Comparison of ENCODE assay signal across 8 cellular contexts in the genomic region with DNA sequence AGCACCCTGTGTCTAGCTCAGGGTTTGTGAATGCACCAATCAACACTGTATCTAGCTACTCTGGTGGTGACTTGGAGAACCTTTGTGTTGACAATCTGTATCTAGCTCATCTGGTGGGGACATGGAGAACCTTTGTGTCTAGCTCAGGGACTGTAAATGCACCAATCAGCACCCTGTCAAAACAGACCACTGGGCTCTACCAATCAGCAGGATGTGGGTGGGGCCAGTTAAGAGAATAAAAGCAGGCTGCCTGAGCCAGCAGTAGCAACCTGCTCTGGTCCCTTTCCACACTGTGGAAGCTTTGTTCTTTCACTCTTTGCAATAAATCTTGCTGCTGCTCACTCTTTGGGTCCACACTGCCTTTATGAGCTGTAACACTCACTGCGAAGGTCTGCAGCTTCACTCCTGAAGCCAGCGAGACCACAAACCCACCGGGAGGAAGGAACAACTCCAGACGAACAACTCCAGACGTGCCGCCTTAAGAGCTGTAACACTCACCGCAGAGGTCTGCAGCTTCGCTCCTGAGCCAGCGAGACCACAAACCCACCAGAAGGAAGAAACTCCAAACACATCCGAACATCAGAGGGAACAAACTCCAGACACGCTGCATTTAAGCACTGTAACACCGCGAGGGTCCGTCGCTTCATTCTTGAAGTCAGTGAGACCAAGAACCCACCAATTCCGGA. TPM values are rescaled to one million over a fixed set of nuclear protein-coding genes. Genes with fewer than 3 reads are reported as not detected.
DNase-seq lines count a peak whose midpoint lies in the region; ATAC-seq and TF ChIP-seq lines count a peak whose summit lies in the region.
"Not testable (repeated sequence)": the region's sequence is repeated elsewhere in the genome, so short reads cannot be mapped to it uniquely, and the experiment has no call there.

No MANE protein-coding gene starts in this region.

- not testable (repeated sequence) for H3K27ac ChIP-seq in CD4-positive, alpha-beta T cell (ENCODE audit: low read depth, low read length)

- H3K27me3 Mint-ChIP-seq in CD4-positive, alpha-beta T cell; T-helper 17 cell; activated CD8-positive, alpha-beta T cell treated with anti-CD3 and anti-CD28 coated beads, Interleukin-2, amount 10 ng/mL, durations not matched to agents 7 days and 5 days (ENCODE audit: low read depth); activated naive CD4-positive, alpha-beta T cell treated with anti-CD3 and anti-CD28 coated beads for 36 hours (ENCODE audit: low read depth); effector memory CD8-positive, alpha-beta T cell; natural killer cell (ENCODE audit: low read depth in 2 of 2); stimulated activated naive CD8-positive, alpha-beta T cell treated with anti-CD3 and anti-CD28 coated beads, Interleukin-15, Interleukin-2, amounts not matched to agents 100 ng/mL and 50 ng/mL, for 24 hours: not testable (repeated sequence)

- peaks cover 10% of the 10 kb centered on the region for H3K4me1 Mint-ChIP-seq in CD4-positive, alpha-beta T cell (ENCODE audit: low read depth)
- H3K4me1 Mint-ChIP-seq in T-helper 17 cell; activated CD8-positive, alpha-beta T cell treated with anti-CD3 and anti-CD28 coated beads, Interleukin-2, amount 10 ng/mL, durations not matched to agents 7 days and 5 days (ENCODE audit: low read depth); activated naive CD4-positive, alpha-beta T cell treated with anti-CD3 and anti-CD28 coated beads for 36 hours (ENCODE audit: low read depth); effector memory CD8-positive, alpha-beta T cell (ENCODE audit: low read depth in 2 of 2); stimulated activated naive CD8-positive, alpha-beta T cell treated with anti-CD3 and anti-CD28 coated beads, Interleukin-15, Interleukin-2, amounts not matched to agents 100 ng/mL and 50 ng/mL, for 24 hours (ENCODE audit: low read depth): not testable (repeated sequence)
- H3K4me1 Mint-ChIP-seq in natural killer cell, result peaks cover 10 to 11% of the 10 kb centered on the region in 2 donors

- DNase-seq in CD4-positive, alpha-beta T cell, result peak in 2 of 10 experiments; percentile 10 to 15
- peak; percentile 82 for DNase-seq in KBM-7
- DNase-seq in T-helper 17 cell; effector memory CD8-positive, alpha-beta T cell; natural killer cell: not testable (repeated sequence)
- peak; percentile 32 for DNase-seq in activated CD8-positive, alpha-beta T cell treated with anti-CD3 and anti-CD28 coated beads, Interleukin-2, amount 10 ng/mL, durations not matched to agents 7 days and 5 days
- peak; percentile 40 for DNase-seq in activated naive CD4-positive, alpha-beta T cell treated with anti-CD3 and anti-CD28 coated beads for 36 hours

- intact Hi-C loops in CD4-positive, alpha-beta T cell (cut with DNase I, micrococcal nuclease); natural killer cell (cut with micrococcal nuclease): not testable (repeated sequence)
- intact Hi-C loops in activated naive CD4-positive, alpha-beta T cell treated with anti-CD3 and anti-CD28 coated beads for 36 hours (cut with micrococcal nuclease), result loop anchor here (1.0 kb wide), 1 partner anchor 44 kb away; a partner anchor contains a TSS

- H3K36me3 Mint-ChIP-seq in CD4-positive, alpha-beta T cell (ENCODE audit: low read depth); T-helper 17 cell (ENCODE audit: low read depth); activated CD8-positive, alpha-beta T cell treated with anti-CD3 and anti-CD28 coated beads, Interleukin-2, amount 10 ng/mL, durations not matched to agents 7 days and 5 days (ENCODE audit: low read depth); activated naive CD4-positive, alpha-beta T cell treated with anti-CD3 and anti-CD28 coated beads for 36 hours (ENCODE audit: low read depth); effector memory CD8-positive, alpha-beta T cell (ENCODE audit: insufficient read depth); natural killer cell; stimulated activated naive CD8-positive, alpha-beta T cell treated with anti-CD3 and anti-CD28 coated beads, Interleukin-15, Interleukin-2, amounts not matched to agents 100 ng/mL and 50 ng/mL, for 24 hours (ENCODE audit: low read depth): not testable (repeated sequence)

- ATAC-seq in CD4-positive, alpha-beta T cell (ENCODE audit: poor library complexity); T-helper 17 cell; activated CD8-positive, alpha-beta T cell treated with anti-CD3 and anti-CD28 coated beads, Interleukin-2, amount 10 ng/mL, durations not matched to agents 7 days and 5 days; effector memory CD8-positive, alpha-beta T cell (replicated peaks): not testable (repeated sequence)
- peak in 1 of 3 donors; percentile 13 for ATAC-seq in natural killer cell

- H3K27ac Mint-ChIP-seq in CD4-positive, alpha-beta T cell, result peak overlapping the region; percentile 67
- H3K27ac Mint-ChIP-seq in T-helper 17 cell, result peak overlapping the region; percentile 78
- H3K27ac Mint-ChIP-seq in activated CD8-positive, alpha-beta T cell treated with anti-CD3 and anti-CD28 coated beads, Interleukin-2, amount 10 ng/mL, durations not matched to agents 7 days and 5 days, result peak overlapping the region; percentile 71
- H3K27ac Mint-ChIP-seq in activated naive CD4-positive, alpha-beta T cell treated with anti-CD3 and anti-CD28 coated beads for 36 hours, result peak overlapping the region; percentile 57
- peak overlapping the region; percentile 23 to 73 for H3K27ac Mint-ChIP-seq in effector memory CD8-positive, alpha-beta T cell
- H3K27ac Mint-ChIP-seq in natural killer cell, result peak overlapping the region; percentile 45 to 68
- H3K27ac Mint-ChIP-seq in stimulated activated naive CD8-positive, alpha-beta T cell treated with anti-CD3 and anti-CD28 coated beads, Interleukin-15, Interleukin-2, amounts not matched to agents 100 ng/mL and 50 ng/mL, for 24 hours, result peak overlapping the region; percentile 77

- H3K27me3 ChIP-seq in CD4-positive, alpha-beta T cell (ENCODE audit: control insufficient read depth, insufficient read depth, low read length), result not testable (repeated sequence)

- in situ Hi-C loops in KBM-7 (cut with MboI; ENCODE audit: low pct_unique_long_range_greater_than_20kb, low sequenced_read_pairs), result not testable (repeated sequence)

- TF ChIP-seq CTCF in CD4-positive, alpha-beta T cell (IDR thresholded peaks at IDR 0.05); natural killer cell (IDR thresholded peaks at IDR 0.05): not testable (repeated sequence)

- POLR2A ChIA-PET in CD4-positive, alpha-beta T cell (lab: Charles Lee), result interaction anchor here (0.7 kb wide), 2 partner anchors 37 to 44 kb away, joined by 3 read pairs; a partner anchor contains a TSS
- POLR2A ChIA-PET in activated CD8-positive, alpha-beta T cell treated with anti-CD3 and anti-CD28 coated beads, Interleukin-2, amount 10 ng/mL, durations not matched to agents 7 days and 5 days (lab: Charles Lee), result not testable (repeated sequence)

- not testable (repeated sequence) for H3K9me3 Mint-ChIP-seq in CD4-positive, alpha-beta T cell; activated CD8-positive, alpha-beta T cell treated with anti-CD3 and anti-CD28 coated beads, Interleukin-2, amount 10 ng/mL, durations not matched to agents 7 days and 5 days (ENCODE audit: insufficient read depth); activated naive CD4-positive, alpha-beta T cell treated with anti-CD3 and anti-CD28 coated beads for 36 hours; effector memory CD8-positive, alpha-beta T cell; natural killer cell; stimulated activated naive CD8-positive, alpha-beta T cell treated with anti-CD3 and anti-CD28 coated beads, Interleukin-15, Interleukin-2, amounts not matched to agents 100 ng/mL and 50 ng/mL, for 24 hours

- not testable (repeated sequence) for H3K9me3 ChIP-seq in CD4-positive, alpha-beta T cell (ENCODE audit: control insufficient read depth, low read length); T-helper 17 cell (ENCODE audit: control insufficient read depth, low read length, poor library complexity, severe bottlenecking)

- CTCF ChIA-PET in CD4-positive, alpha-beta T cell (lab: Charles Lee), result not testable (repeated sequence)
- CTCF ChIA-PET in activated CD8-positive, alpha-beta T cell treated with anti-CD3 and anti-CD28 coated beads, Interleukin-2, amount 10 ng/mL, durations not matched to agents 7 days and 5 days (lab: Charles Lee), result interaction anchor here (1.1 to 1.6 kb wide), 2 partner anchors 61 to 147 kb away, joined by 3 to 4 read pairs; no protein-coding TSS in a partner anchor
- CTCF ChIA-PET in activated naive CD4-positive, alpha-beta T cell treated with anti-CD3 and anti-CD28 coated beads for 36 hours (lab: Charles Lee), result interaction anchor here (1.0 kb wide), 1 partner anchor 92 kb away, joined by 3 read pairs; no protein-coding TSS in a partner anchor

- H3K4me3 Mint-ChIP-seq in CD4-positive, alpha-beta T cell, result peak overlapping the region; percentile 78
- H3K4me3 Mint-ChIP-seq in T-helper 17 cell (peak overlapping the region; percentile 90), natural killer cell (peak overlapping the region; percentile 76)
- peak overlapping the region; percentile 32 for H3K4me3 Mint-ChIP-seq in activated CD8-positive, alpha-beta T cell treated with anti-CD3 and anti-CD28 coated beads, Interleukin-2, amount 10 ng/mL, durations not matched to agents 7 days and 5 days
- H3K4me3 Mint-ChIP-seq in activated naive CD4-positive, alpha-beta T cell treated with anti-CD3 and anti-CD28 coated beads for 36 hours, result peak overlapping the region; percentile 73
- H3K4me3 Mint-ChIP-seq in effector memory CD8-positive, alpha-beta T cell, result peak overlapping the region; percentile 43 to 64
- H3K4me3 Mint-ChIP-seq in stimulated activated naive CD8-positive, alpha-beta T cell treated with anti-CD3 and anti-CD28 coated beads, Interleukin-15, Interleukin-2, amounts not matched to agents 100 ng/mL and 50 ng/mL, for 24 hours, result peak overlapping the region; percentile 71

RNA-seq across cellular contexts. Expression of a gene that starts 27.4 kb away (rescaled TPM):
- total RNA-seq in CD4-positive, alpha-beta T cell, result under 1 TPM in 1 of 2 experiments, not detected in 1; 0.08 TPM
- not detected for total RNA-seq in T-helper 17 cell
- 1 to 10 TPM; 2.5 to 3.0 TPM for total RNA-seq in activated CD8-positive, alpha-beta T cell treated with anti-CD3 and anti-CD28 coated beads, Interleukin-2, amount 10 ng/mL, durations not matched to agents 7 days and 5 days
- total RNA-seq in activated naive CD4-positive, alpha-beta T cell treated with anti-CD3 and anti-CD28 coated beads for 36 hours, result 1 to 10 TPM; 3.1 to 3.4 TPM
- under 1 TPM in 1 of 3 donors, not detected in 2; 0.35 TPM for total RNA-seq in natural killer cell

RNA-seq across cellular contexts. Expression of a gene that starts 43.7 kb away (rescaled TPM):
- 1 to 10 TPM; 4.6 to 5.5 TPM for total RNA-seq in CD4-positive, alpha-beta T cell
- total RNA-seq in T-helper 17 cell, result 1 to 10 TPM; 8.8 to 9.0 TPM
- 10 to 100 TPM; 12.7 to 13.6 TPM for total RNA-seq in activated CD8-positive, alpha-beta T cell treated with anti-CD3 and anti-CD28 coated beads, Interleukin-2, amount 10 ng/mL, durations not matched to agents 7 days and 5 days
- total RNA-seq in activated naive CD4-positive, alpha-beta T cell treated with anti-CD3 and anti-CD28 coated beads for 36 hours, result 1 to 10 TPM; 8.3 to 9.1 TPM
- 10 to 100 TPM in 2 of 3 donors, 1 to 10 TPM in 1; 9.1 to 15.0 (median 12.7) TPM for total RNA-seq in natural killer cell

Comparison
In these comparisons a context has a peak if more than half of its experiments do, and no peak if none do; other contexts are left out.
1. H3K4me3 Mint-ChIP-seq: peak in every context shown above with its lines; median percentile 90 in T-helper 17 cell; 78 in CD4-positive, alpha-beta T cell; 76 in natural killer cell; 73 in activated naive CD4-positive, alpha-beta T cell treated with anti-CD3 and anti-CD28 coated beads for 36 hours; 71 in stimulated activated naive CD8-positive, alpha-beta T cell treated with anti-CD3 and anti-CD28 coated beads, Interleukin-15, Interleukin-2, amounts not matched to agents 100 ng/mL and 50 ng/mL, for 24 hours; 54 in effector memory CD8-positive, alpha-beta T cell; 32 in activated CD8-positive, alpha-beta T cell treated with anti-CD3 and anti-CD28 coated beads, Interleukin-2, amount 10 ng/mL, durations not matched to agents 7 days and 5 days.